26 cellular contexts compared by ENCODE assay signal in genomic region chr5:595285-595684, GRCh38. TPM values are rescaled to one million over a fixed set of nuclear protein-coding genes. Genes with fewer than 3 reads are reported as not detected.
DNase-seq lines count a peak whose midpoint lies in the region; ATAC-seq, FAIRE-seq and TF ChIP-seq lines count a peak whose summit lies in the region.
"Had no signal": no experiment of that assay in that cellular context is flagged by ENCODE, and none has a peak within 500 bp of the region (broad histone marks: within the 10 kb centered on the region; RNA-seq: fewer than 3 reads in every experiment).

No MANE protein-coding gene starts in this region.

- H3K4me3 Mint-ChIP-seq in glutamatergic neuron (ENCODE audit: unreplicated experiment) = peak overlapping the region; percentile 18
- no peak overlapping the region for H3K4me3 Mint-ChIP-seq in stimulated activated naive B cell treated with anti-CD40 and anti-IgM and Interleukin-4, amounts not matched to agents 10 μg/mL and 1 μg/mL and 100 μg/mL, for 72 hours
- H3K4me3 Mint-ChIP-seq: CD4-positive, alpha-beta T cell; CD8-positive, alpha-beta memory T cell; HFFc6 had no signal

- peaks cover 7% of the 10 kb centered on the region for H3K4me1 Mint-ChIP-seq in glutamatergic neuron (ENCODE audit: low read depth, unreplicated experiment)
- H3K4me1 Mint-ChIP-seq in stimulated activated naive B cell treated with anti-CD40 and anti-IgM and Interleukin-4, amounts not matched to agents 10 μg/mL and 1 μg/mL and 100 μg/mL, for 72 hours = peaks cover 6 to 7% of the 10 kb centered on the region in 2 donors

- H3K27me3 Mint-ChIP-seq in glutamatergic neuron (ENCODE audit: unreplicated experiment) = peaks cover 6% of the 10 kb centered on the region
- peaks cover 63 to 95% of the 10 kb centered on the region in 2 donors for H3K27me3 Mint-ChIP-seq in stimulated activated naive B cell treated with anti-CD40 and anti-IgM and Interleukin-4, amounts not matched to agents 10 μg/mL and 1 μg/mL and 100 μg/mL, for 72 hours

- DNase-seq in SK-MEL-5 (ENCODE audit: low read depth, low spot score) (peak; percentile 39), K562 (ENCODE audit: extremely low read depth in 1 of 4, low spot score in 3 of 4) (no peak), glutamatergic neuron (no peak), cardiac septum (ENCODE audit: low spot score) (no peak), NCI-H187 treated with DMSO at 0.1 percent for 48 hours (lab: John Stamatoyannopoulos, UW) (no peak), dedifferentiated amniotic fluid mesenchymal stem cell (ENCODE audit: extremely low spot score) (no peak)
- no peak for DNase-seq in stimulated activated naive B cell treated with anti-CD40 and anti-IgM and Interleukin-4, amounts not matched to agents 10 μg/mL and 1 μg/mL and 100 μg/mL, for 72 hours
- DNase-seq: 8988T; ACHN; AML-193; BE2C; CD4-positive, alpha-beta T cell; DMS 273 treated with DMSO at 0.1 percent for 48 hours; DMS79; EL; GDM1; GOT3; HFFc6 had no signal

- no peak for TF ChIP-seq CTCF in K562 (IDR thresholded peaks at IDR 0.05 in 2 of 3, conservative IDR thresholded peaks at IDR 0.05 in 1 of 3; ENCODE audit: insufficient read depth in 2 of 3, low read depth in 1 of 3, low read length in 3 of 3)
- no peak for TF ChIP-seq CTCF in glutamatergic neuron (IDR thresholded peaks at IDR 0.05; ENCODE audit: partially characterized antibody, unreplicated experiment)

- H3K79me2 ChIP-seq in K562 (ENCODE audit: control insufficient read depth, insufficient read depth, low read length) = no peaks in the 10 kb centered on the region

- peaks cover 47 to 60% of the 10 kb centered on the region in 2 experiments for H3K27me3 ChIP-seq in K562 (ENCODE audit: control insufficient read depth in 2 of 2, insufficient read depth in 2 of 2, low read length in 2 of 2)

- H3K36me3 Mint-ChIP-seq in glutamatergic neuron (ENCODE audit: unreplicated experiment) = peaks cover 11% of the 10 kb centered on the region
- no peaks in the 10 kb centered on the region for H3K36me3 Mint-ChIP-seq in stimulated activated naive B cell treated with anti-CD40 and anti-IgM and Interleukin-4, amounts not matched to agents 10 μg/mL and 1 μg/mL and 100 μg/mL, for 72 hours
- H3K36me3 Mint-ChIP-seq: CD14-positive monocyte; CD8-positive, alpha-beta memory T cell had no signal

- H3K4me2 ChIP-seq in K562 (ENCODE audit: insufficient read depth, low read length) = no peak overlapping the region
- H3K4me2 ChIP-seq: A549 had no signal

- H3K9me3 Mint-ChIP-seq in glutamatergic neuron (ENCODE audit: unreplicated experiment) = peaks cover 6% of the 10 kb centered on the region
- H3K9me3 Mint-ChIP-seq in stimulated activated naive B cell treated with anti-CD40 and anti-IgM and Interleukin-4, amounts not matched to agents 10 μg/mL and 1 μg/mL and 100 μg/mL, for 72 hours = no peaks in the 10 kb centered on the region
- H3K9me3 Mint-ChIP-seq: CD4-positive, alpha-beta T cell; CD8-positive, alpha-beta memory T cell had no signal

- CTCF ChIA-PET in K562 (lab: Yijun Ruan, JAX; ENCODE audit: low intra/inter-chr PET ratio) = no interaction called here

- FAIRE-seq in K562 (lab: Jason Lieb, UNC) = no peak
- FAIRE-seq: A549, D721Med, GM12878, H54 had no signal

- H3K27ac Mint-ChIP-seq in glutamatergic neuron (ENCODE audit: unreplicated experiment) = no peak overlapping the region
- peak overlapping the region; percentile 51 for H3K27ac Mint-ChIP-seq in stimulated activated naive B cell treated with anti-CD40 and anti-IgM and Interleukin-4, amounts not matched to agents 10 μg/mL and 1 μg/mL and 100 μg/mL, for 72 hours
- H3K27ac Mint-ChIP-seq: CD14-positive monocyte; CD4-positive, alpha-beta T cell; CD8-positive, alpha-beta memory T cell; HFFc6 had no signal

- H3K4me1 ChIP-seq in K562 (replicated peaks in 1 of 2; ENCODE audit: control insufficient read depth in 2 of 2, insufficient read depth in 2 of 2, low read length in 2 of 2) = no peaks in the 10 kb centered on the region; a peak in 1 of 5 replicates
- H3K4me1 ChIP-seq: A549, BE2C had no signal

- no peak overlapping the region for H3K4me3 ChIP-seq in K562
- H3K4me3 ChIP-seq: A549; BLaER1 treated with 17β-estradiol and CSF1 and Interleukin-3, amounts not matched to agents 10 nM and 100 nM; GM12878; HAP-1 had no signal

- no peaks in the 10 kb centered on the region for H3K36me3 ChIP-seq in K562 (ENCODE audit: control insufficient read depth, insufficient read depth, low read length)
- H3K36me3 ChIP-seq: BE2C; BLaER1 treated with 17β-estradiol and CSF1 and Interleukin-3, amounts not matched to agents 10 nM and 100 nM; HAP-1 had no signal

- in situ Hi-C loops in SK-MEL-5 (cut with HindIII; ENCODE audit: low pct_unique_long_range_greater_than_20kb, low sequenced_read_pairs) (no loop called here), K562 (cut with MboI) (no loop called here)

- TF ChIP-seq RAD21 in K562 (CRISPR knock-in tag; conservative IDR thresholded peaks at IDR 0.05 in 1 of 2, IDR thresholded peaks at IDR 0.05 in 1 of 2) = no peak

- H3K9me3 ChIP-seq in K562 (replicated peaks; ENCODE audit: control insufficient read depth, insufficient read depth, low read depth, low read length) = no peaks in the 10 kb centered on the region
- H3K9me3 ChIP-seq: BE2C, HAP-1 had no signal

- intact Hi-C loops in K562 (cut with micrococcal nuclease) = no loop called here
- intact Hi-C loops in cardiac septum (cut with DNase I) = no loop called here

- no peak overlapping the region for H2AFZ ChIP-seq in K562 (ENCODE audit: low read depth, low read length)

- no peaks in the 10 kb centered on the region for H4K20me1 ChIP-seq in K562 (replicated peaks; ENCODE audit: control insufficient read depth, insufficient read depth, low read length)
- H4K20me1 ChIP-seq: BLaER1 treated with 17β-estradiol and CSF1 and Interleukin-3, amounts not matched to agents 10 nM and 100 nM had no signal

- H3K27ac ChIP-seq in K562 (ENCODE audit: extremely low read depth, low read depth, low read length) = no peak overlapping the region
- H3K27ac ChIP-seq: A549; BLaER1 treated with 17β-estradiol and CSF1 and Interleukin-3, amounts not matched to agents 10 nM and 100 nM had no signal

- no peak for TF ChIP-seq POLR2A in K562 (conservative IDR thresholded peaks at IDR 0.05)

- 4% methylated on average over 2 of the region's 2 CpGs for WGBS in K562 (ENCODE audit: insufficient coverage, low coverage, missing lambda C conversion rate)

- ATAC-seq in K562 = no peak
- no peak for ATAC-seq in stimulated activated naive B cell treated with anti-CD40 and anti-IgM and Interleukin-4, amounts not matched to agents 10 μg/mL and 1 μg/mL and 100 μg/mL, for 72 hours (replicated peaks)
- ATAC-seq: A549, GM12878 had no signal

- no peak for TF ChIP-seq EP300 in K562 (IDR thresholded peaks at IDR 0.05; ENCODE audit: low read length)

- no peaks in the 10 kb centered on the region for H3K9me1 ChIP-seq in K562 (ENCODE audit: control insufficient read depth, insufficient read depth, low read length)

- H3K9ac ChIP-seq in K562 (ENCODE audit: insufficient read depth in 1 of 2, low read depth in 2 of 2, low read length in 2 of 2) = no peak overlapping the region
- H3K9ac ChIP-seq: BLaER1 treated with 17β-estradiol and CSF1 and Interleukin-3, amounts not matched to agents 10 nM and 100 nM had no signal

- BruUV-seq in K562 (replicated peaks; lab: Mats Ljungman, UMichigan) = no TSS peak

- POLR2A ChIA-PET in K562 (lab: Yijun Ruan, JAX) = no interaction called here

TF ChIP-seq in K562, 482 proteins besides CTCF, POLR2A, EP300 and RAD21 (continues in another document):
- TF ChIP-seq ZNF23 (CRISPR knock-in tag; IDR thresholded peaks at IDR 0.05) (no peak), CBX2 (IDR thresholded peaks at IDR 0.05; ENCODE audit: insufficient read depth, low read length, poor library complexity, severe bottlenecking) (peak; percentile 69), ZC3H8 (IDR thresholded peaks at IDR 0.05) (no peak)

RNA-seq across cellular contexts. Expression of gene CEP72, which starts 16.9 kb away (rescaled TPM):
- 7.1 and 8.9 TPM in 2 replicates for total RNA-seq in SK-MEL-5 (2014; rRNA removed; shearing (Covaris generic))
- 9.6 and 10.4 TPM in 2 replicates for polyA plus RNA-seq in SK-MEL-5 (2015; cell fraction: cytosol; rRNA removed)
- polyA plus RNA-seq in SK-MEL-5 (2015; cell fraction: nucleus; rRNA removed) = 28.8 and 29.5 TPM in 2 replicates
- 124 and 152 TPM in 2 replicates for total RNA-seq in K562 (2011; cell fraction: chromatin; rRNA removed; ENCODE audit: low replicate concordance)
- 76.5 and 81.0 TPM in 2 replicates for total RNA-seq in K562 (2011; cell fraction: nucleolus; rRNA removed)
- 63.1 and 68.9 TPM in 2 replicates for total RNA-seq in K562 (2011; cell fraction: nucleoplasm; rRNA removed)
- total RNA-seq in K562 (2014; rRNA removed) = 17.6 and 27.4 TPM in 2 replicates
- 9.4 and 11.3 TPM in 2 replicates for total RNA-seq in K562 (2014; rRNA removed; fragmentation: Illumina TruSeq; extraction: Trizol)
- 16.3 and 17.4 TPM in 2 replicates for total RNA-seq in K562 (2015; rRNA removed; fragmentation: Illumina TruSeq; extraction: Trizol)
- 33.3 and 38.1 TPM in 2 replicates for total RNA-seq in K562 (2021)
- 14.0 and 17.8 TPM in 2 replicates for polyA plus RNA-seq in K562 (2011; rRNA removed)
- 11.8 and 15.1 TPM in 2 replicates for polyA plus RNA-seq in K562 (2011; cell fraction: cytosol; rRNA removed)
- 32.3 and 49.2 TPM in 2 replicates for polyA plus RNA-seq in K562 (2011; cell fraction: nucleus; rRNA removed)
- 15.2 and 20.5 TPM in 2 replicates for polyA plus RNA-seq in K562 (2012)
- polyA plus RNA-seq in K562 (2014; fragmentation: Illumina TruSeq; extraction: Trizol) = 14.2 and 15.2 TPM in 2 replicates
- polyA plus RNA-seq in K562 (2014; fragmentation: Nextera tagmentation; extraction: Ambion mirVana) = 1 to 10 TPM in 1 of 2 experiments, under 1 TPM in 1; 0.89 to 1.4 TPM
- 19.9 and 28.6 TPM in 2 replicates for polyA plus RNA-seq in K562 (2014; rRNA removed)
- polyA minus RNA-seq in K562 (2011; rRNA and poly(A)+ RNA removed) = 23.6 and 27.4 TPM in 2 replicates
- polyA minus RNA-seq in K562 (2011; cell fraction: cytosol; rRNA and poly(A)+ RNA removed) = 19.7 and 26.2 TPM in 2 replicates
- 40.4 and 45.3 TPM in 2 replicates for polyA minus RNA-seq in K562 (2011; cell fraction: nucleus; rRNA and poly(A)+ RNA removed)
- 43.9 TPM for total RNA-seq in glutamatergic neuron (ENCODE audit: unreplicated experiment)
- total RNA-seq in cardiac septum = 0.86 TPM
